Comparison of ENCODE assay signal across 13 cellular contexts in the genomic region with DNA sequence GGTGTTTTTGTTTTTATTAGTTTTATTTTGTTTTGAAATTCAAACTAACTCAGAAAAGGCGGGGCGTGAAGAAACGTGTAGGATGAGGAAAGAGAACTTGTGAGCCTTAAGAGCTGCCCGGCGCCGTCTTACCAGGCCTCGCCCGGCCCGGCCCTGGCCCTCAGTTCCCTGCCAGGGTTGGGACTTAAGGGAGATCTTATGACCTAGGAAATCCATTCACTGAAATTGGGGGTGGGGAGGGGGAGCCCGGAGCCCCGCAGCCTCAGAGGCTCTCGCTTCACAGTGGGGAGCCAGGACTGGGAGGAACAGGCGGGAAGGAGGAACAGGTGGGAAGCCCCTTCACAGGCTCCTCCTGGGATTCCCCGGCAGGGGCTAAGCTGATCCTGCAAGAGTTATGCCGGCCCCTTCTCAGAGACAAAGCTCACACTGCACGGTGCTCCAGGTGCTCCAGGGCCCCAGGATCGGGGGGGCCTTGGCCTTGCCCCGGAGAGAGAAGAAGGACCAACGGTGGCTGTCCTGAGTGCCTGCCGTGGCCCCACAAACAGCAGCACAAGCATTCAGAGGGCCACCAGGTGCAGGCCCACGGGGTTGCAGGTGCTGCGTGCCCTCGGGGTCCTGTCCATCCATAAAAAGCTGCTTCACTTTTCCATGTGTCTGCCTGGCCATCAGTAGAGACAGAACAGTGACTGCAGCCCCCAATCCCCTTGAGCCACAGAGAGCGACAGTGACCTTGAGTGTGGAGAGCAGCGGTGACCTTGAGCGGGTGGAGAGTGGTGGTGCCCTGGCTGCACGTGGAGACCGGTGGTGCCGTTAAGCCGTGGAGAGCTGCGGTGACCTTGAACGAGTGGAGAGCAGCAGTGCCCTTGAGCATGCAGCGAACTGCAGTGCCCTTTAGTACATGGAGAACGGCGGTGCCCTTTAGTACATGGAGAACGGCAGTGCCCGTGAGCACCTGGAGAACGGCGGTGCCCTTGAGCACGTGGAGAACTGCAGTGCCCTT.
A peak's percentile ranks its signal among the peaks of the same experiment; 100 is the strongest.
DNase-seq lines count a peak whose midpoint lies in the region; ATAC-seq and TF ChIP-seq lines count a peak whose summit lies in the region.
"Had no signal": no experiment of that assay in that cellular context is flagged by ENCODE, and none has a peak within 500 bp of the region (broad histone marks: within the 10 kb centered on the region; RNA-seq: fewer than 3 reads in every experiment).

No MANE protein-coding gene starts in this region.

- 74 to 79% (median 76%) methylated on average over 39 to 40 of the region's 40 CpGs for WGBS in psoas muscle, 3 donors
- WGBS in aorta, 2 donors = 90 to 92% methylated on average over 40 of the region's 40 CpGs

- H3K27ac ChIP-seq in right atrium auricular region = peak overlapping the region; percentile 61
- H3K27ac ChIP-seq in psoas muscle = peak overlapping the region; percentile 69
- no peak overlapping the region for H3K27ac ChIP-seq in aorta (ENCODE audit: low read depth in 1 of 2, low read length in 2 of 2)

- peaks cover 12% of the 10 kb centered on the region for H3K27me3 Mint-ChIP-seq in activated naive CD4-positive, alpha-beta T cell treated with anti-CD3 and anti-CD28 coated beads, Interleukin-2, amount 10 ng/mL, durations not matched to agents 7 days and 5 days

- no peaks in the 10 kb centered on the region for H3K9me3 ChIP-seq in right atrium auricular region
- H3K9me3 ChIP-seq in psoas muscle = no peaks in the 10 kb centered on the region
- no peaks in the 10 kb centered on the region for H3K9me3 ChIP-seq in aorta (ENCODE audit: control insufficient read depth, low read length)

- TF ChIP-seq CTCF in right atrium auricular region (IDR thresholded peaks at IDR 0.05) = no peak
- TF ChIP-seq CTCF in psoas muscle (IDR thresholded peaks at IDR 0.05) = no peak
- TF ChIP-seq CTCF in GM10266 (IDR thresholded peaks at IDR 0.05; ENCODE audit: control insufficient read depth, insufficient read depth, low read depth, missing control alignments) = no peak

- ATAC-seq in psoas muscle (peak in 2 of 4 donors; percentile 9 to 54), aorta (ENCODE audit: low FRiP score) (no peak), HG03378 (IDR thresholded peaks at IDR 0.05; ENCODE audit: unreplicated experiment) (no peak), GM21526 (IDR thresholded peaks at IDR 0.05; ENCODE audit: low FRiP score, unreplicated experiment) (no peak)

- peaks cover 2% of the 10 kb centered on the region for H3K9me3 Mint-ChIP-seq in activated naive CD4-positive, alpha-beta T cell treated with anti-CD3 and anti-CD28 coated beads, Interleukin-2, amount 10 ng/mL, durations not matched to agents 7 days and 5 days

- H3K27ac Mint-ChIP-seq in activated naive CD4-positive, alpha-beta T cell treated with anti-CD3 and anti-CD28 coated beads, Interleukin-2, amount 10 ng/mL, durations not matched to agents 7 days and 5 days = no peak overlapping the region

- no peaks in the 10 kb centered on the region for H3K36me3 Mint-ChIP-seq in activated naive CD4-positive, alpha-beta T cell treated with anti-CD3 and anti-CD28 coated beads, Interleukin-2, amount 10 ng/mL, durations not matched to agents 7 days and 5 days

- intact Hi-C loops in psoas muscle (cut with DNase I) (no loop called here), aorta (cut with DNase I) (no loop called here)

- peak; percentile 14 for DNase-seq in activated naive CD4-positive, alpha-beta T cell treated with anti-CD3 and anti-CD28 coated beads, Interleukin-2, amount 10 ng/mL, durations not matched to agents 7 days and 5 days
- DNase-seq in activated naive CD4-positive, alpha-beta T cell (lab: John Stamatoyannopoulos, UW) = no peak
- DNase-seq in right atrium auricular region (ENCODE audit: low spot score) = no peak
- DNase-seq in psoas muscle = peak; percentile 7 to 48
- peak; percentile 46 to 54 for DNase-seq in aorta
- no peak for DNase-seq in GM10266 (ENCODE audit: extremely low spot score)
- DNase-seq: activated CD4-positive, alpha-beta T cell treated with anti-CD3 and anti-CD28 coated beads for 48 hours; activated gamma-delta T cell; central memory CD4-positive, alpha-beta T cell; NCI-H345; OCI-M1 had no signal

- H3K4me1 ChIP-seq in right atrium auricular region (peaks cover 0 to 29% of the 10 kb centered on the region in 2 donors), psoas muscle (no peaks in the 10 kb centered on the region), aorta (ENCODE audit: control insufficient read depth in 1 of 2, insufficient read depth in 2 of 2, low read length in 2 of 2) (no peaks in the 10 kb centered on the region)

- H3K4me3 Mint-ChIP-seq in activated naive CD4-positive, alpha-beta T cell treated with anti-CD3 and anti-CD28 coated beads, Interleukin-2, amount 10 ng/mL, durations not matched to agents 7 days and 5 days = no peak overlapping the region

- CTCF ChIA-PET in activated naive CD4-positive, alpha-beta T cell treated with anti-CD3 and anti-CD28 coated beads, Interleukin-2, amount 10 ng/mL, durations not matched to agents 7 days and 5 days (lab: Charles Lee) = no interaction called here

- H3K27me3 ChIP-seq in right atrium auricular region (no peaks in the 10 kb centered on the region), psoas muscle (ENCODE audit: insufficient read depth in 3 of 3, low read length in 2 of 3) (no peaks in the 10 kb centered on the region), aorta (ENCODE audit: control insufficient read depth in 1 of 2, insufficient read depth in 2 of 2, low read length in 1 of 2) (no peaks in the 10 kb centered on the region)

- H3K36me3 ChIP-seq in right atrium auricular region (no peaks in the 10 kb centered on the region), psoas muscle (ENCODE audit: insufficient read depth in 1 of 2, low read depth in 1 of 2) (no peaks in the 10 kb centered on the region), aorta (ENCODE audit: control insufficient read depth in 1 of 2, insufficient read depth in 2 of 2, low read length in 1 of 2) (no peaks in the 10 kb centered on the region)

- H3K4me1 Mint-ChIP-seq in activated naive CD4-positive, alpha-beta T cell treated with anti-CD3 and anti-CD28 coated beads, Interleukin-2, amount 10 ng/mL, durations not matched to agents 7 days and 5 days = no peaks in the 10 kb centered on the region

- H3K4me3 ChIP-seq in right atrium auricular region (no peak overlapping the region), psoas muscle (peak overlapping the region; percentile 38), aorta (ENCODE audit: low read length in 2 of 2) (no peak overlapping the region)

Comparison
In these comparisons a context has a peak if more than half of its experiments do, and no peak if none do; other contexts are left out.
1. DNase-seq: peak in activated naive CD4-positive, alpha-beta T cell treated with anti-CD3 and anti-CD28 coated beads, Interleukin-2, amount 10 ng/mL, durations not matched to agents 7 days and 5 days (single experiment), psoas muscle (2 of 2) and aorta (2 of 2); none in activated naive CD4-positive, alpha-beta T cell (0 of 4), right atrium auricular region (single experiment) and GM10266 (single experiment).
2. H3K27ac ChIP-seq: peak in right atrium auricular region (2 of 2) and psoas muscle (single experiment); none in aorta (0 of 2).